ENCODE assay signal across 15 cellular contexts in the genomic region with DNA sequence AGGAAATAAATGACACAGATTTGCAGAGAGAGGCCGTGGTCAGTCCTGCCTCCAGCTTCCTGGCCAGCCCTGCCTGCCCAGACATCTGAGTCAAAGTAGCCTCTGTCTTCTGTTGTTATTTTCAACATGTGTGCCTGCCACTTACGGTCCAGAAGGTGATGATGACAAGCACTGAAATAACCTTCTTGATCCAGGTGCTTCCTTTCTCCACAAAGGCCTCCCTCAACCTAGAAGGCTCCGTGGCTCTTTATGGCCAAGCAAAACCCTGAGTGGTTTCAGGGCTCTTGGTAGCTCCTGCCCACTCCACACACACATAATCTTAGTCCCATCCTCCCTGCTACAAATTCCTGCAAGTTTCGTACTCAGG. TPM values are rescaled to one million over a fixed set of nuclear protein-coding genes. Genes with fewer than 3 reads are reported as not detected.
A peak's percentile ranks its signal among the peaks of the same experiment; 100 is the strongest.
DNase-seq lines count a peak whose midpoint lies in the region; ATAC-seq and TF ChIP-seq lines count a peak whose summit lies in the region.
"Had no signal": no experiment of that assay in that cellular context is flagged by ENCODE, and none has a peak within 500 bp of the region (broad histone marks: within the 10 kb centered on the region; RNA-seq: fewer than 3 reads in every experiment).

No MANE protein-coding gene starts in this region.

- intact Hi-C loops in lower lobe of right lung (cut with DNase I) = no loop called here

- peaks cover 2% of the 10 kb centered on the region; the same call in 1 of the 2 replicates for H3K27me3 ChIP-seq in OCI-LY1 (ENCODE audit: insufficient read depth, low read length)
- no peaks in the 10 kb centered on the region for H3K27me3 ChIP-seq in lower lobe of right lung (ENCODE audit: low read depth)

- H3K9ac ChIP-seq in OCI-LY1 (ENCODE audit: low read length) = no peak overlapping the region
- H3K9ac ChIP-seq: GM23248 had no signal

- ATAC-seq in GM18511 (IDR thresholded peaks at IDR 0.05; ENCODE audit: unreplicated experiment) (peak; percentile 9), HG02759 (IDR thresholded peaks at IDR 0.05; ENCODE audit: unreplicated experiment) (peak; percentile 17), lower lobe of right lung (no peak), HG02938 (IDR thresholded peaks at IDR 0.05; ENCODE audit: unreplicated experiment) (no peak), HG03571 (IDR thresholded peaks at IDR 0.05; ENCODE audit: unreplicated experiment) (no peak), HG02885 (IDR thresholded peaks at IDR 0.05; ENCODE audit: poor library complexity, unreplicated experiment) (no peak)

- no peaks in the 10 kb centered on the region for H3K79me2 ChIP-seq in OCI-LY1 (ENCODE audit: insufficient read depth, low read length)

- no peaks in the 10 kb centered on the region for H3K9me2 ChIP-seq in OCI-LY1 (ENCODE audit: low read depth, low read length)

- no peak overlapping the region for H2AFZ ChIP-seq in OCI-LY1 (ENCODE audit: low read length)
- H2AFZ ChIP-seq: GM23248 had no signal

- 0 out of 2 replicates have a peak overlapping the region, but pooled peaks have one; percentile 62 for H3K4me2 ChIP-seq in OCI-LY1 (ENCODE audit: low read length)

- no peaks in the 10 kb centered on the region for H3F3A ChIP-seq in OCI-LY1 (ENCODE audit: insufficient read depth, low read length)

- H3K9me3 ChIP-seq in OCI-LY1 (ENCODE audit: low read length) (no peaks in the 10 kb centered on the region), lower lobe of right lung (no peaks in the 10 kb centered on the region)
- H3K9me3 ChIP-seq: prostate gland, suprapubic skin had no signal

- H3K36me3 ChIP-seq in OCI-LY1 (ENCODE audit: insufficient read depth, low read length) (no peaks in the 10 kb centered on the region), lower lobe of right lung (no peaks in the 10 kb centered on the region)
- H3K36me3 ChIP-seq: prostate gland, suprapubic skin had no signal

- no peaks in the 10 kb centered on the region for H4K20me1 ChIP-seq in OCI-LY1 (ENCODE audit: insufficient read depth, low read length)

- TF ChIP-seq CTCF in OCI-LY1 (IDR thresholded peaks at IDR 0.05; ENCODE audit: low read length) = no peak
- no peak for TF ChIP-seq CTCF in lower lobe of right lung (IDR thresholded peaks at IDR 0.05)

- DNase-seq in lower lobe of right lung = peak; percentile 10
- DNase-seq: cerebellar nuclear complex had no signal

- no peak overlapping the region for H3K4me3 ChIP-seq in OCI-LY1 (ENCODE audit: low read depth, low read length, poor library complexity, severe bottlenecking)
- H3K4me3 ChIP-seq in lower lobe of right lung = no peak overlapping the region
- H3K4me3 ChIP-seq: GM23248, prostate gland, suprapubic skin had no signal

- H3K4me1 ChIP-seq in OCI-LY1 (ENCODE audit: insufficient read depth, low read length, severe bottlenecking) (peaks cover 4% of the 10 kb centered on the region), lower lobe of right lung (peaks cover 11% of the 10 kb centered on the region)
- H3K4me1 ChIP-seq: prostate gland had no signal

- H3K27ac ChIP-seq in OCI-LY1 (ENCODE audit: low read depth, low read length, poor library complexity, severe bottlenecking) (no peak overlapping the region), lower lobe of right lung (no peak overlapping the region)
- H3K27ac ChIP-seq: GM23248, prostate gland, suprapubic skin had no signal

RNA-seq across cellular contexts. Expression of gene SLC6A19, which starts 34.1 kb away (rescaled TPM):
- not detected for total RNA-seq in lower lobe of right lung
- total RNA-seq: GM23248, HT1080, mammary epithelial cell, MCF 10A, smooth muscle cell had no signal

RNA-seq across cellular contexts. Expression of gene SLC12A7, which starts 55.5 kb away (rescaled TPM):
- total RNA-seq in lower lobe of right lung = 49.5 TPM

RNA-seq across cellular contexts. Expression of gene SLC6A18, which starts 57.8 kb away (rescaled TPM):
- total RNA-seq in lower lobe of right lung = not detected
- total RNA-seq: GM23248, HT1080, mammary epithelial cell, MCF 10A, prostate gland, smooth muscle cell, suprapubic skin had no signal

Comparison
In these comparisons a context has a peak if more than half of its experiments do, and no peak if none do; other contexts are left out.
1. ATAC-seq: peak in GM18511 (single experiment) and HG02759 (single experiment); none in lower lobe of right lung (0 of 2), HG02938 (single experiment), HG03571 (single experiment) and HG02885 (single experiment).